In the genomic region with DNA sequence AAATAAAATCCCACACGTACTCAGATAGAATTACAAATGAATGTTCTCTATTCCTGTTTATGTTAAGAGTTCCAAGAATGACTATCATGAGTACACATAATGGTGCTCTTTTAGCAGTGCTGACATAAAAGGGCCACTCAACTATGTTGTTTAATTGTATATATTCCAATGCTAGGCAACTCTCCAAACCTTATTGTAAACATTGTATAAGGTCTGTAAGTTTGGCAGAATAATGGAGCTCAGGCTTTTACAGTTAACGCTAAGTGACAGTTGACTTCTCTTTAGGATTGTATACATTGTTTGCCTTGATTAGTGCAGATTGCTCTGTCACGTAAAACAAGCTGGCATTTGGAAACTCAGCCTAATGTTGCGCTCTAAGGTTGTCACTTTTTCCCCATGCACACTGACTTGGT, we compare ENCODE assay signal across 1 cellular context.
TF ChIP-seq lines count a peak whose summit lies in the region.

No MANE protein-coding gene starts in this region.

TF ChIP-seq in GM12878, 131 proteins besides CTCF, POLR2A, EP300 and RAD21:
- no peak for TF ChIP-seq TCF3 (IDR thresholded peaks at IDR 0.05; ENCODE audit: borderline replicate concordance, insufficient read depth, low read depth, low read length)
- TF ChIP-seq ASH2L (IDR thresholded peaks at IDR 0.05; ENCODE audit: borderline replicate concordance, low read depth) = no peak
- no peak for TF ChIP-seq PAX5 (IDR thresholded peaks at IDR 0.05; ENCODE audit: borderline replicate concordance, low read depth, low read length)
- TF ChIP-seq, protein P1, sequence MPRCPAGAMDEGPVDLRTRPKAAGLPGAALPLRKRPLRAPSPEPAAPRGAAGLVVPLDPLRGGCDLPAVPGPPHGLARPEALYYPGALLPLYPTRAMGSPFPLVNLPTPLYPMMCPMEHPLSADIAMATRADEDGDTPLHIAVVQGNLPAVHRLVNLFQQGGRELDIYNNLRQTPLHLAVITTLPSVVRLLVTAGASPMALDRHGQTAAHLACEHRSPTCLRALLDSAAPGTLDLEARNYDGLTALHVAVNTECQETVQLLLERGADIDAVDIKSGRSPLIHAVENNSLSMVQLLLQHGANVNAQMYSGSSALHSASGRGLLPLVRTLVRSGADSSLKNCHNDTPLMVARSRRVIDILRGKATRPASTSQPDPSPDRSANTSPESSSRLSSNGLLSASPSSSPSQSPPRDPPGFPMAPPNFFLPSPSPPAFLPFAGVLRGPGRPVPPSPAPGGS (IDR thresholded peaks at IDR 0.05; ENCODE audit: borderline replicate concordance, insufficient read depth, low read depth, low read length, poor library complexity, severe bottlenecking) = no peak
- no peak for TF ChIP-seq FOXK2 (IDR thresholded peaks at IDR 0.05)
- TF ChIP-seq, protein P2, sequence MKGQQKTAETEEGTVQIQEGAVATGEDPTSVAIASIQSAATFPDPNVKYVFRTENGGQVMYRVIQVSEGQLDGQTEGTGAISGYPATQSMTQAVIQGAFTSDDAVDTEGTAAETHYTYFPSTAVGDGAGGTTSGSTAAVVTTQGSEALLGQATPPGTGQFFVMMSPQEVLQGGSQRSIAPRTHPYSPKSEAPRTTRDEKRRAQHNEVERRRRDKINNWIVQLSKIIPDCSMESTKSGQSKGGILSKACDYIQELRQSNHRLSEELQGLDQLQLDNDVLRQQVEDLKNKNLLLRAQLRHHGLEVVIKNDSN (IDR thresholded peaks at IDR 0.05; ENCODE audit: borderline replicate concordance, extremely low read length, insufficient read depth, low read depth, low read length) = no peak
- TF ChIP-seq ESRRA (IDR thresholded peaks at IDR 0.05; ENCODE audit: low read length) = no peak
- TF ChIP-seq LARP7 (IDR thresholded peaks at IDR 0.05) = no peak
- TF ChIP-seq RFX5 (IDR thresholded peaks at IDR 0.05; ENCODE audit: low read depth, low read length) = no peak
- TF ChIP-seq MYB (IDR thresholded peaks at IDR 0.05; ENCODE audit: borderline replicate concordance, low read depth, low read length) = no peak
- TF ChIP-seq, protein P3, sequence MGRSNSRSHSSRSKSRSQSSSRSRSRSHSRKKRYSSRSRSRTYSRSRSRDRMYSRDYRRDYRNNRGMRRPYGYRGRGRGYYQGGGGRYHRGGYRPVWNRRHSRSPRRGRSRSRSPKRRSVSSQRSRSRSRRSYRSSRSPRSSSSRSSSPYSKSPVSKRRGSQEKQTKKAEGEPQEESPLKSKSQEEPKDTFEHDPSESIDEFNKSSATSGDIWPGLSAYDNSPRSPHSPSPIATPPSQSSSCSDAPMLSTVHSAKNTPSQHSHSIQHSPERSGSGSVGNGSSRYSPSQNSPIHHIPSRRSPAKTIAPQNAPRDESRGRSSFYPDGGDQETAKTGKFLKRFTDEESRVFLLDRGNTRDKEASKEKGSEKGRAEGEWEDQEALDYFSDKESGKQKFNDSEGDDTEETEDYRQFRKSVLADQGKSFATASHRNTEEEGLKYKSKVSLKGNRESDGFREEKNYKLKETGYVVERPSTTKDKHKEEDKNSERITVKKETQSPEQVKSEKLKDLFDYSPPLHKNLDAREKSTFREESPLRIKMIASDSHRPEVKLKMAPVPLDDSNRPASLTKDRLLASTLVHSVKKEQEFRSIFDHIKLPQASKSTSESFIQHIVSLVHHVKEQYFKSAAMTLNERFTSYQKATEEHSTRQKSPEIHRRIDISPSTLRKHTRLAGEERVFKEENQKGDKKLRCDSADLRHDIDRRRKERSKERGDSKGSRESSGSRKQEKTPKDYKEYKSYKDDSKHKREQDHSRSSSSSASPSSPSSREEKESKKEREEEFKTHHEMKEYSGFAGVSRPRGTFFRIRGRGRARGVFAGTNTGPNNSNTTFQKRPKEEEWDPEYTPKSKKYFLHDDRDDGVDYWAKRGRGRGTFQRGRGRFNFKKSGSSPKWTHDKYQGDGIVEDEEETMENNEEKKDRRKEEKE (IDR thresholded peaks at IDR 0.05) = no peak
- TF ChIP-seq, protein P4, sequence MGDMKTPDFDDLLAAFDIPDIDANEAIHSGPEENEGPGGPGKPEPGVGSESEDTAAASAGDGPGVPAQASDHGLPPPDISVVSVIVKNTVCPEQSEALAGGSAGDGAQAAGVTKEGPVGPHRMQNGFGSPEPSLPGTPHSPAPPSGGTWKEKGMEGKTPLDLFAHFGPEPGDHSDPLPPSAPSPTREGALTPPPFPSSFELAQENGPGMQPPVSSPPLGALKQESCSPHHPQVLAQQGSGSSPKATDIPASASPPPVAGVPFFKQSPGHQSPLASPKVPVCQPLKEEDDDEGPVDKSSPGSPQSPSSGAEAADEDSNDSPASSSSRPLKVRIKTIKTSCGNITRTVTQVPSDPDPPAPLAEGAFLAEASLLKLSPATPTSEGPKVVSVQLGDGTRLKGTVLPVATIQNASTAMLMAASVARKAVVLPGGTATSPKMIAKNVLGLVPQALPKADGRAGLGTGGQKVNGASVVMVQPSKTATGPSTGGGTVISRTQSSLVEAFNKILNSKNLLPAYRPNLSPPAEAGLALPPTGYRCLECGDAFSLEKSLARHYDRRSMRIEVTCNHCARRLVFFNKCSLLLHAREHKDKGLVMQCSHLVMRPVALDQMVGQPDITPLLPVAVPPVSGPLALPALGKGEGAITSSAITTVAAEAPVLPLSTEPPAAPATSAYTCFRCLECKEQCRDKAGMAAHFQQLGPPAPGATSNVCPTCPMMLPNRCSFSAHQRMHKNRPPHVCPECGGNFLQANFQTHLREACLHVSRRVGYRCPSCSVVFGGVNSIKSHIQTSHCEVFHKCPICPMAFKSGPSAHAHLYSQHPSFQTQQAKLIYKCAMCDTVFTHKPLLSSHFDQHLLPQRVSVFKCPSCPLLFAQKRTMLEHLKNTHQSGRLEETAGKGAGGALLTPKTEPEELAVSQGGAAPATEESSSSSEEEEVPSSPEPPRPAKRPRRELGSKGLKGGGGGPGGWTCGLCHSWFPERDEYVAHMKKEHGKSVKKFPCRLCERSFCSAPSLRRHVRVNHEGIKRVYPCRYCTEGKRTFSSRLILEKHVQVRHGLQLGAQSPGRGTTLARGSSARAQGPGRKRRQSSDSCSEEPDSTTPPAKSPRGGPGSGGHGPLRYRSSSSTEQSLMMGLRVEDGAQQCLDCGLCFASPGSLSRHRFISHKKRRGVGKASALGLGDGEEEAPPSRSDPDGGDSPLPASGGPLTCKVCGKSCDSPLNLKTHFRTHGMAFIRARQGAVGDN (IDR thresholded peaks at IDR 0.05) = no peak
- TF ChIP-seq SRF (IDR thresholded peaks at IDR 0.05; ENCODE audit: low read depth in 2 of 2, low read length in 2 of 2) = no peak
TF ChIP-seq in GM12878: peak in this region for 0.
